Comparison of ENCODE assay signal across 9 cellular contexts in the genomic region with DNA sequence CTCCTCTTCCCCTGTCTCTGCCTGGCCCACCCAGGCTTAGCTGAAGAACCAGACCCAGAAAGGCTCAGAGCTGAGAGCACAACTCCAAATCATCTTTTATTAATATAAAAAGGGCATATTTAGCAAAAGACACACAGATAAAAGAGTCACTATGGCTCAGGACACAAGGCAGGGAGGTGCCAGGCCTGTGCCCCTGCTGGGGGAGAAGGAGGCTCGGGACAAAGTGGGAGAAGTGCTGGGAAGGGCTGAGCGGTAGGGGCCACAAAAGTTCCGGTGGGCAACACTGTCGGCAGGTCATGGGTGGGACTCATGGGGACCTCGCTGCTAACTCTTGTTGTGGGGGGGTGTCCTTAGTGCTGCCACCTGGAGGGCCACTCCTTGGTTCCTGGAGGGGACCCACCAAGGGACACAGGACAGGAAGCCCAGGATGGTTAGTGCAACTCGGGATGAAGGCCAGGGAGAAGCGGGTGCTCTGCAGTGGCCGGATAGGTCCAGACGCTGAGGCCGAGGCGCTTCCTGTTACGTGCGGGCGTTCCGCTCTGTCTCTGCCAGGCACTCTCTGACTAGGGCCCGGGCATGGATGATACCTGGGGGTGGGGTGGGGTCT. TPM values are rescaled to one million over a fixed set of nuclear protein-coding genes. Genes with fewer than 3 reads are reported as not detected.
DNase-seq lines count a peak whose midpoint lies in the region; ATAC-seq, FAIRE-seq and TF ChIP-seq lines count a peak whose summit lies in the region.
"Had no signal": no experiment of that assay in that cellular context is flagged by ENCODE, and none has a peak within 500 bp of the region (broad histone marks: within the 10 kb centered on the region; RNA-seq: fewer than 3 reads in every experiment).

No MANE protein-coding gene starts in this region.

- TF ChIP-seq CTCF in DND-41 (IDR thresholded peaks at IDR 0.05; ENCODE audit: borderline replicate concordance, extremely low read depth, low read length, poor library complexity, severe bottlenecking) = no peak
- no peak; the same call in 1 of the 2 replicates for TF ChIP-seq CTCF in Panc1 (IDR thresholded peaks at IDR 0.05)
- no peak for TF ChIP-seq CTCF in endothelial cell of umbilical vein (IDR thresholded peaks at IDR 0.05; ENCODE audit: extremely low read depth in 1 of 2, insufficient read depth in 1 of 2, low read depth in 1 of 2, low read length in 2 of 2)
- no peak for TF ChIP-seq CTCF in progenitor cell of endocrine pancreas (IDR thresholded peaks at IDR 0.05; ENCODE audit: unreplicated experiment)

- H3K4me1 Mint-ChIP-seq in progenitor cell of endocrine pancreas (ENCODE audit: low read depth) = peaks cover 25% of the 10 kb centered on the region

- H3K4me3 Mint-ChIP-seq in progenitor cell of endocrine pancreas (ENCODE audit: low read depth) = peak overlapping the region; percentile 81

- peaks cover 19% of the 10 kb centered on the region for H3K27me3 Mint-ChIP-seq in progenitor cell of endocrine pancreas

- no peak for TF ChIP-seq POLR2A in endothelial cell of umbilical vein (IDR thresholded peaks at IDR 0.05; ENCODE audit: low read depth, low read length)

- H3K9me3 ChIP-seq in DND-41 (ENCODE audit: insufficient read depth, low read length, severe bottlenecking) (no peaks in the 10 kb centered on the region), Panc1 (ENCODE audit: control insufficient read depth, insufficient read depth, low read depth, low read length) (no peaks in the 10 kb centered on the region), endothelial cell of umbilical vein (replicated peaks; ENCODE audit: control insufficient read depth, insufficient read depth, low read length) (no peaks in the 10 kb centered on the region)

- no peak for DNase-seq in DND-41
- DNase-seq in Panc1 (ENCODE audit: low read depth, low spot score) = no peak
- no peak for DNase-seq in endothelial cell of umbilical vein (ENCODE audit: low read depth, low spot score)
- no peak for DNase-seq in progenitor cell of endocrine pancreas (ENCODE audit: low spot score, unreplicated experiment)
- DNase-seq in DMS 273 treated with DMSO at 0.1 percent for 48 hours (lab: John Stamatoyannopoulos, UW) = no peak
- no peak for DNase-seq in NCI-H774 (lab: John Stamatoyannopoulos, UW)
- no peak for DNase-seq in activated CD4-positive, CD25-positive, alpha-beta regulatory T cell treated with anti-CD3 and anti-CD28 coated beads, Interleukin-2, amount 50 U/mL, for 72 hours

- H3K4me2 ChIP-seq in DND-41 (ENCODE audit: insufficient read depth, low read length) = peak overlapping the region; percentile 95
- H3K4me2 ChIP-seq in endothelial cell of umbilical vein (ENCODE audit: insufficient read depth, low read length) = peak overlapping the region; percentile 58

- peak overlapping the region in 1 of 2 experiments; percentile 85; a peak in 3 of 4 replicates for H3K4me3 ChIP-seq in DND-41 (ENCODE audit: low read depth in 1 of 2, low read length in 2 of 2)
- peak overlapping the region; percentile 68 to 82 for H3K4me3 ChIP-seq in Panc1 (ENCODE audit: low read depth in 2 of 2, low read length in 2 of 2)
- H3K4me3 ChIP-seq in endothelial cell of umbilical vein (replicated peaks in 1 of 3; ENCODE audit: insufficient read depth in 1 of 3, low read depth in 1 of 3, low read length in 3 of 3) = no peak overlapping the region

- peaks cover 47% of the 10 kb centered on the region for H3K4me1 ChIP-seq in DND-41 (ENCODE audit: insufficient read depth, low read length)
- H3K4me1 ChIP-seq in Panc1 (ENCODE audit: control insufficient read depth, insufficient read depth, low read length) = peaks cover 25% of the 10 kb centered on the region
- peaks cover 36% of the 10 kb centered on the region for H3K4me1 ChIP-seq in endothelial cell of umbilical vein (ENCODE audit: control insufficient read depth, extremely low read depth, insufficient read depth, low read length)

- H3K27ac ChIP-seq in DND-41 (ENCODE audit: low read length) (peak overlapping the region; percentile 80), Panc1 (ENCODE audit: low read length) (peak overlapping the region; percentile 88), endothelial cell of umbilical vein (ENCODE audit: insufficient read depth, low read depth, low read length) (peak overlapping the region; percentile 29)

- ATAC-seq in DND-41 (ENCODE audit: insufficient read depth, low read depth) (no peak), Panc1 (no peak), HG02759 (IDR thresholded peaks at IDR 0.05; ENCODE audit: unreplicated experiment) (no peak)

- H4K20me1 ChIP-seq in DND-41 (ENCODE audit: insufficient read depth, low read length) (peaks cover 40% of the 10 kb centered on the region), endothelial cell of umbilical vein (replicated peaks; ENCODE audit: control insufficient read depth, extremely low read depth, insufficient read depth, low read length) (no peaks in the 10 kb centered on the region)

- BruUV-seq in Panc1 (replicated peaks; lab: Mats Ljungman, UMichigan) (TSS peak; percentile 95), endothelial cell of umbilical vein (replicated peaks; lab: Mats Ljungman, UMichigan) (no TSS peak)

- dilution Hi-C loops in endothelial cell of umbilical vein (cut with MboI; ENCODE audit: extremely low pct_ligation_motif_present, low sequenced_read_pairs) = no loop called here

- H3K27me3 ChIP-seq in DND-41 (ENCODE audit: insufficient read depth, low read length, poor library complexity) (no peaks in the 10 kb centered on the region), Panc1 (ENCODE audit: control insufficient read depth, insufficient read depth, low read length) (no peaks in the 10 kb centered on the region), endothelial cell of umbilical vein (ENCODE audit: control insufficient read depth in 2 of 2, insufficient read depth in 2 of 2, low read length in 2 of 2) (no peaks in the 10 kb centered on the region)

- FAIRE-seq in endothelial cell of umbilical vein (lab: Jason Lieb, UNC) = no peak

- H2AFZ ChIP-seq in DND-41 (ENCODE audit: low read depth, low read length) (no peak overlapping the region), endothelial cell of umbilical vein (ENCODE audit: low read depth, low read length) (no peak overlapping the region)

- in situ Hi-C loops in Panc1 (cut with HindIII; ENCODE audit: low pct_unique_long_range_greater_than_20kb, low sequenced_read_pairs) = no loop called here

- H3K36me3 ChIP-seq in DND-41 (ENCODE audit: insufficient read depth, low read length) = peaks cover 32% of the 10 kb centered on the region
- H3K36me3 ChIP-seq in Panc1 (ENCODE audit: control insufficient read depth, insufficient read depth, low read length) = no peaks in the 10 kb centered on the region; the same call in 1 of the 2 replicates
- peaks cover 0 to 4% of the 10 kb centered on the region in 2 experiments for H3K36me3 ChIP-seq in endothelial cell of umbilical vein (ENCODE audit: control insufficient read depth in 2 of 2, extremely low read depth in 1 of 2, insufficient read depth in 2 of 2, low read length in 2 of 2)

- H3K79me2 ChIP-seq in DND-41 (ENCODE audit: insufficient read depth, low read length) = peaks cover 47% of the 10 kb centered on the region
- peaks cover 11% of the 10 kb centered on the region for H3K79me2 ChIP-seq in endothelial cell of umbilical vein (ENCODE audit: control insufficient read depth, insufficient read depth, low read length)

- H3K27ac Mint-ChIP-seq in progenitor cell of endocrine pancreas = peak overlapping the region; percentile 95

- CTCF ChIA-PET in Panc1 (lab: Charles Lee) (interaction anchor here (0.7 kb wide), 1 partner anchor 69 kb away, joined by 3 read pairs; the partner anchor contains the start of gene PTPRCAP), endothelial cell of umbilical vein (lab: Charles Lee) (interaction anchor here (0.7 to 2.3 kb wide), 4 partner anchors 55 to 155 kb away, joined by 3 to 20 read pairs (median 6); partner anchors contain the start of gene PPP1CA)

- H3K36me3 Mint-ChIP-seq in progenitor cell of endocrine pancreas (ENCODE audit: insufficient read depth) = peaks cover 4% of the 10 kb centered on the region

- H3K9me1 ChIP-seq in endothelial cell of umbilical vein (replicated peaks; ENCODE audit: control insufficient read depth, extremely low read depth, insufficient read depth, low read length) = no peaks in the 10 kb centered on the region

- intact Hi-C loops in Panc1 (cut with micrococcal nuclease; ENCODE audit: unreplicated experiment) = loop anchor here (5.0 kb wide), 1 partner anchor 94 kb away; no protein-coding TSS in a partner anchor
- intact Hi-C loops in endothelial cell of umbilical vein (cut with micrococcal nuclease) = loop anchor here (1.0 to 10.0 kb wide), 5 partner anchors 23 to 242 kb away; partner anchors contain the start of genes AIP, GRK2, PPP1CA and RPS6KB2

- POLR2A ChIA-PET in Panc1 (lab: Charles Lee) = no interaction called here
- POLR2A ChIA-PET in endothelial cell of umbilical vein (lab: Charles Lee) = no interaction called here

- H3K9me3 Mint-ChIP-seq in progenitor cell of endocrine pancreas (ENCODE audit: low read depth) = no peaks in the 10 kb centered on the region

- H3K9ac ChIP-seq in DND-41 (ENCODE audit: low read depth, low read length) = peak overlapping the region; percentile 79
- no peak overlapping the region for H3K9ac ChIP-seq in endothelial cell of umbilical vein (replicated peaks; ENCODE audit: extremely low read depth, insufficient read depth, low read length)

RNA-seq across cellular contexts. Expression of gene PITPNM1, which starts 1.4 kb away (rescaled TPM):
- total RNA-seq in Panc1 (2021; ENCODE audit: unreplicated experiment) (70.4 TPM), endothelial cell of umbilical vein (26.4 and 50.9 TPM in 2 replicates), progenitor cell of endocrine pancreas (67.9 and 76.3 TPM in 2 replicates)
- 78.0 TPM for polyA plus RNA-seq in Panc1 (2012; ENCODE audit: insufficient read length)
- 16.5 and 25.2 TPM in 2 replicates for polyA plus RNA-seq in endothelial cell of umbilical vein
- 8.9 and 12.8 TPM in 2 replicates for polyA plus RNA-seq in endothelial cell of umbilical vein (2011; cell fraction: cytosol; rRNA removed)
- polyA plus RNA-seq in endothelial cell of umbilical vein (2011; cell fraction: nucleus; rRNA removed) = 38.2 and 38.7 TPM in 2 replicates
- polyA plus RNA-seq in endothelial cell of umbilical vein (2012) = 16.0 and 21.5 TPM in 2 replicates
- 11.1 and 18.5 TPM in 2 replicates for polyA minus RNA-seq in endothelial cell of umbilical vein
- polyA minus RNA-seq in endothelial cell of umbilical vein (2011; cell fraction: cytosol; rRNA and poly(A)+ RNA removed) = 76.5 TPM
- 10.0 and 12.0 TPM in 2 replicates for polyA minus RNA-seq in endothelial cell of umbilical vein (2011; cell fraction: nucleus; rRNA and poly(A)+ RNA removed)

RNA-seq across cellular contexts. Expression of gene CDK2AP2, which starts 1.4 kb away (rescaled TPM):
- 76.1 TPM for total RNA-seq in Panc1 (2021; ENCODE audit: unreplicated experiment)
- polyA plus RNA-seq in Panc1 (2012; ENCODE audit: insufficient read length) = 150 TPM
- total RNA-seq in endothelial cell of umbilical vein = 81.2 and 97.0 TPM in 2 replicates
- 143 and 191 TPM in 2 replicates for polyA plus RNA-seq in endothelial cell of umbilical vein
- polyA plus RNA-seq in endothelial cell of umbilical vein (2011; cell fraction: cytosol; rRNA removed) = 88.0 and 122 TPM in 2 replicates
- polyA plus RNA-seq in endothelial cell of umbilical vein (2011; cell fraction: nucleus; rRNA removed) = 63.9 and 66.0 TPM in 2 replicates
- 46.8 and 73.3 TPM in 2 replicates for polyA plus RNA-seq in endothelial cell of umbilical vein (2012)
- polyA minus RNA-seq in endothelial cell of umbilical vein = 29.1 and 43.2 TPM in 2 replicates
- 66.5 TPM for polyA minus RNA-seq in endothelial cell of umbilical vein (2011; cell fraction: cytosol; rRNA and poly(A)+ RNA removed)
- 26.2 and 27.3 TPM in 2 replicates for polyA minus RNA-seq in endothelial cell of umbilical vein (2011; cell fraction: nucleus; rRNA and poly(A)+ RNA removed)
- total RNA-seq in progenitor cell of endocrine pancreas = 35.0 and 35.7 TPM in 2 replicates

RNA-seq across cellular contexts. Expression of gene CABP2, which starts 16.7 kb away (rescaled TPM):
- not detected for total RNA-seq in Panc1 (2021; ENCODE audit: unreplicated experiment)
- not detected for polyA plus RNA-seq in Panc1 (2012; ENCODE audit: insufficient read length)
- not detected in 2 replicates for total RNA-seq in endothelial cell of umbilical vein
- polyA plus RNA-seq in endothelial cell of umbilical vein = not detected in 2 replicates
- polyA plus RNA-seq in endothelial cell of umbilical vein (2011; cell fraction: cytosol; rRNA removed) = not detected in 2 replicates
- not detected in 2 replicates for polyA plus RNA-seq in endothelial cell of umbilical vein (2011; cell fraction: nucleus; rRNA removed)
- not detected in 2 replicates for polyA plus RNA-seq in endothelial cell of umbilical vein (2012)
- not detected in 2 replicates for polyA minus RNA-seq in endothelial cell of umbilical vein
- polyA minus RNA-seq in endothelial cell of umbilical vein (2011; cell fraction: cytosol; rRNA and poly(A)+ RNA removed) = not detected
- not detected in 2 replicates for polyA minus RNA-seq in endothelial cell of umbilical vein (2011; cell fraction: nucleus; rRNA and poly(A)+ RNA removed)
- total RNA-seq in progenitor cell of endocrine pancreas = not detected in 2 replicates
- total RNA-seq: omental fat pad had no signal

RNA-seq across cellular contexts. Expression of gene AIP, which starts 23.7 kb away (rescaled TPM):
- total RNA-seq in Panc1 (2021; ENCODE audit: unreplicated experiment) (87.8 TPM), endothelial cell of umbilical vein (46.3 and 46.5 TPM in 2 replicates), progenitor cell of endocrine pancreas (39.2 and 39.5 TPM in 2 replicates)
- polyA plus RNA-seq in Panc1 (2012; ENCODE audit: insufficient read length) = 178 TPM
- 114 and 130 TPM in 2 replicates for polyA plus RNA-seq in endothelial cell of umbilical vein
- 96.3 and 116 TPM in 2 replicates for polyA plus RNA-seq in endothelial cell of umbilical vein (2011; cell fraction: cytosol; rRNA removed)
- 47.5 and 54.7 TPM in 2 replicates for polyA plus RNA-seq in endothelial cell of umbilical vein (2011; cell fraction: nucleus; rRNA removed)
- polyA plus RNA-seq in endothelial cell of umbilical vein (2012) = 41.7 and 70.3 TPM in 2 replicates
- polyA minus RNA-seq in endothelial cell of umbilical vein = 36.3 and 37.4 TPM in 2 replicates
- polyA minus RNA-seq in endothelial cell of umbilical vein (2011; cell fraction: cytosol; rRNA and poly(A)+ RNA removed) = 66.7 TPM
- 8.5 and 15.0 TPM in 2 replicates for polyA minus RNA-seq in endothelial cell of umbilical vein (2011; cell fraction: nucleus; rRNA and poly(A)+ RNA removed)

RNA-seq across cellular contexts. Expression of gene TMEM134, which starts 37.5 kb away (rescaled TPM):
- total RNA-seq in Panc1 (2021; ENCODE audit: unreplicated experiment) (65.0 TPM), endothelial cell of umbilical vein (33.4 and 41.6 TPM in 2 replicates), progenitor cell of endocrine pancreas (63.3 and 68.6 TPM in 2 replicates)
- polyA plus RNA-seq in Panc1 (2012; ENCODE audit: insufficient read length) = 100 TPM
- 207 and 213 TPM in 2 replicates for polyA plus RNA-seq in endothelial cell of umbilical vein
- 64.6 and 78.8 TPM in 2 replicates for polyA plus RNA-seq in endothelial cell of umbilical vein (2011; cell fraction: cytosol; rRNA removed)
- polyA plus RNA-seq in endothelial cell of umbilical vein (2011; cell fraction: nucleus; rRNA removed) = 39.9 and 47.6 TPM in 2 replicates
- polyA plus RNA-seq in endothelial cell of umbilical vein (2012) = 20.8 and 34.4 TPM in 2 replicates
- polyA minus RNA-seq in endothelial cell of umbilical vein = 8.6 and 14.8 TPM in 2 replicates
- polyA minus RNA-seq in endothelial cell of umbilical vein (2011; cell fraction: cytosol; rRNA and poly(A)+ RNA removed) = 9.0 TPM
- polyA minus RNA-seq in endothelial cell of umbilical vein (2011; cell fraction: nucleus; rRNA and poly(A)+ RNA removed) = 9.4 and 9.9 TPM in 2 replicates

Comparison
In these comparisons a context has a peak if more than half of its experiments do, and no peak if none do; other contexts are left out.
1. H3K27ac ChIP-seq: peak in every context shown above with its lines; median percentile 88 in Panc1; 80 in DND-41; 29 in endothelial cell of umbilical vein.
2. H3K4me3 ChIP-seq: peak in Panc1 (2 of 2); none in endothelial cell of umbilical vein (0 of 3).